1 cellular context compared by ENCODE assay signal in genomic region chr19:51458899-51459592, GRCh38.
TF ChIP-seq lines count a peak whose summit lies in the region.

No MANE protein-coding gene starts in this region.

TF ChIP-seq in K562, 482 proteins besides CTCF, POLR2A, EP300 and RAD21:
- TF ChIP-seq SETDB1 (IDR thresholded peaks at IDR 0.05; ENCODE audit: low read length) (no peak), MLLT1 (IDR thresholded peaks at IDR 0.05) (no peak), TBL1XR1 (IDR thresholded peaks at IDR 0.05; ENCODE audit: low read length in 2 of 2) (no peak), ZNF143 (CRISPR knock-in tag; IDR thresholded peaks at IDR 0.05) (no peak), SMAD4 (CRISPR knock-in tag; conservative IDR thresholded peaks at IDR 0.05) (no peak), ZNF398 (CRISPR knock-in tag; IDR thresholded peaks at IDR 0.05) (no peak)
